In the genomic region with DNA sequence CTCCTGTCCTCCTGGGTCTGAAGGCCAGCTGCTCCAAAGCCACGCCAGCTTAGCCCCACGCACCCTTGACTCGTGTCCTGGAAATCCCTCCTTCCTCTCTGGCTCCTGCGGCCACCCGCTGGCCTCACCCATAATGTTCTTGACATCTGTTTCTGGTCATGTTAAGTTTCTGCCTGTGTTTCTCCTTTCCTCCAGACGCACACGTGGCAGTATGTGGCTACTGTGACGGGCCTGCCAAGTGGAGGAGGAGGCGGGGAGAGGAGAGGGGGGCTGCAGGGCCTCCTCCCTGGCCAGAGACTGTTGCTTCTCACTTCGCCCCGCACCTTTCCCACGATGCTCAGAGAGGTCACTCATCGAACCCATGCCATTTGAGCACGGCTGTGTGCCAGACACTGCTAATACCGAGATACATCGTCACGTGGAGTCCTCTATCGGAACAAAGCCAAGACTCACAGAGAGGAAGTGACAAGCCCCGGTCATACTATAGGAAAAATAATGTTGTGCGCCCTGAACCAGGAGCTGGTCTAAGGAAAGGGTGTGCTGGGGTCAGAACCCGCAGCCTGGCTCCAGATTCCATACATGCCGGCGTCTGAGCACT, we compare ENCODE assay signal across 9 cellular contexts. TPM values are rescaled to one million over a fixed set of nuclear protein-coding genes. Genes with fewer than 3 reads are reported as not detected.
A peak's percentile ranks its signal among the peaks of the same experiment; 100 is the strongest.
DNase-seq lines count a peak whose midpoint lies in the region; ATAC-seq lines count a peak whose summit lies in the region.
"Had no signal": no experiment of that assay in that cellular context is flagged by ENCODE, and none has a peak within 500 bp of the region (broad histone marks: within the 10 kb centered on the region; RNA-seq: fewer than 3 reads in every experiment).

No MANE protein-coding gene starts in this region.

- peaks cover 16% of the 10 kb centered on the region for H3K4me1 ChIP-seq in ACC112 (ENCODE audit: control insufficient read depth, insufficient read depth, low read length, unreplicated experiment)
- no peaks in the 10 kb centered on the region for H3K4me1 ChIP-seq in CD4-positive, alpha-beta memory T cell (ENCODE audit: insufficient read depth, low read length)

- no peaks in the 10 kb centered on the region for H3K79me2 ChIP-seq in ACC112 (ENCODE audit: control insufficient read depth, insufficient read depth, low read length, unreplicated experiment)

- ATAC-seq in HG02884 (IDR thresholded peaks at IDR 0.05; ENCODE audit: unreplicated experiment), result no peak

- no peak overlapping the region for H3K27ac ChIP-seq in ACC112 (ENCODE audit: low read depth, low read length)
- H3K27ac ChIP-seq in CD4-positive, alpha-beta memory T cell (ENCODE audit: low read depth, low read length), result no peak overlapping the region

- peak overlapping the region; percentile 44 for H2AFZ ChIP-seq in ACC112 (ENCODE audit: low read length, unreplicated experiment)

- peak overlapping the region in 3 of 7 donors; percentile 5 to 64 (median 57) for H3K27ac Mint-ChIP-seq in CD4-positive, alpha-beta memory T cell
- H3K27ac Mint-ChIP-seq: T-helper 1 cell treated with Interleukin-12 subunit alpha and Interleukin-12 subunit beta and Interleukin-4 antibody, amounts not matched to agents 30 μg/mL and 1 μg/mL, for 36 hours had no signal

- no peaks in the 10 kb centered on the region for H3K27me3 ChIP-seq in ACC112 (ENCODE audit: insufficient read depth, low read length)
- no peaks in the 10 kb centered on the region for H3K27me3 ChIP-seq in CD4-positive, alpha-beta memory T cell (ENCODE audit: insufficient read depth, low read length)

- H3K4me1 Mint-ChIP-seq in CD4-positive, alpha-beta memory T cell, result peaks cover 0 to 20% (median 7%) of the 10 kb centered on the region in 4 donors

- CTCF ChIA-PET in CD4-positive, alpha-beta memory T cell (lab: Charles Lee; ENCODE audit: partially characterized antibody), result no interaction called here

- intact Hi-C loops in CD4-positive, alpha-beta memory T cell (cut with micrococcal nuclease), result no loop called here

- H3K36me3 ChIP-seq in ACC112 (ENCODE audit: insufficient read depth, low read length), result no peaks in the 10 kb centered on the region
- H3K36me3 ChIP-seq in CD4-positive, alpha-beta memory T cell (ENCODE audit: insufficient read depth, low read length), result no peaks in the 10 kb centered on the region

- H3K4me3 Mint-ChIP-seq in CD4-positive, alpha-beta memory T cell, result peak overlapping the region in 4 of 8 donors; percentile 36 to 71 (median 41)
- H3K4me3 Mint-ChIP-seq: T-helper 1 cell treated with Interleukin-12 subunit alpha and Interleukin-12 subunit beta and Interleukin-4 antibody, amounts not matched to agents 30 μg/mL and 1 μg/mL, for 36 hours had no signal

- H3K36me3 Mint-ChIP-seq in CD4-positive, alpha-beta memory T cell, result no peaks in the 10 kb centered on the region

- H3K9me3 Mint-ChIP-seq in CD4-positive, alpha-beta memory T cell, result peaks cover 0 to 5% (median 0%) of the 10 kb centered on the region in 8 donors
- H3K9me3 Mint-ChIP-seq: T-helper 1 cell treated with Interleukin-12 subunit alpha and Interleukin-12 subunit beta and Interleukin-4 antibody, amounts not matched to agents 30 μg/mL and 1 μg/mL, for 36 hours had no signal

- no peaks in the 10 kb centered on the region for H3K9me3 ChIP-seq in CD4-positive, alpha-beta memory T cell (ENCODE audit: control insufficient read depth in 1 of 2, low read length in 2 of 2)

- H3K4me3 ChIP-seq in ACC112 (ENCODE audit: low read depth, low read length), result peak overlapping the region; percentile 30
- no peak overlapping the region for H3K4me3 ChIP-seq in CD4-positive, alpha-beta memory T cell (ENCODE audit: low read length in 2 of 2)

- POLR2A ChIA-PET in CD4-positive, alpha-beta memory T cell (lab: Charles Lee; ENCODE audit: partially characterized antibody), result interaction anchor here (0.6 to 1.8 kb wide), 5 partner anchors 15 to 43 kb away, joined by 3 to 8 read pairs (median 3); no protein-coding TSS in a partner anchor

- H3K27me3 Mint-ChIP-seq in CD4-positive, alpha-beta memory T cell, result peaks cover 2 to 4% of the 10 kb centered on the region in 2 donors

- DNase-seq in Kasumi-1 (lab: John Stamatoyannopoulos, UW) (peak; percentile 86 to 87), dermis microvascular lymphatic vessel endothelial cell (ENCODE audit: low read depth in 2 of 2) (peak; percentile 89 to 95), myocyte (ENCODE audit: low read depth) (peak; percentile 79), islet precursor cell (no peak), NCI-H774 (lab: John Stamatoyannopoulos, UW) (no peak)
- no peak for DNase-seq in CD4-positive, alpha-beta memory T cell

RNA-seq across cellular contexts. Expression of a gene that starts 11.5 kb away (rescaled TPM):
- total RNA-seq in dermis microvascular lymphatic vessel endothelial cell, result 5.0 and 6.6 TPM in 2 replicates
- 3.7 and 3.8 TPM in 2 replicates for total RNA-seq in myocyte
- 6.5 TPM for polyA plus RNA-seq in myocyte (2012)
- 10 to 100 TPM; 23.1 to 24.8 TPM for total RNA-seq in CD4-positive, alpha-beta memory T cell
- polyA plus RNA-seq in CD4-positive, alpha-beta memory T cell, result under 1 TPM; 0.49 to 0.89 TPM

RNA-seq across cellular contexts. Expression of a gene that starts 26.8 kb away (rescaled TPM):
- total RNA-seq in dermis microvascular lymphatic vessel endothelial cell (not detected in 2 replicates), myocyte (not detected in 2 replicates)
- not detected for polyA plus RNA-seq in myocyte (2012)
- total RNA-seq in CD4-positive, alpha-beta memory T cell, result 10 to 100 TPM; 55.4 to 63.8 TPM
- 100 to 1,000 TPM in 1 of 2 donors, 10 to 100 TPM in 1; 37.6 to 107 TPM for polyA plus RNA-seq in CD4-positive, alpha-beta memory T cell

RNA-seq across cellular contexts. Expression of a gene that starts 35.7 kb away (rescaled TPM):
- total RNA-seq in dermis microvascular lymphatic vessel endothelial cell (not detected in 2 replicates), myocyte (not detected in 2 replicates)
- not detected for polyA plus RNA-seq in myocyte (2012)
- total RNA-seq in CD4-positive, alpha-beta memory T cell, result 1 to 10 TPM; 8.2 to 9.3 TPM
- 1 to 10 TPM in 1 of 2 donors, under 1 TPM in 1; 0.50 to 1.4 TPM for polyA plus RNA-seq in CD4-positive, alpha-beta memory T cell

Comparison
In these comparisons a context has a peak if more than half of its experiments do, and no peak if none do; other contexts are left out.
1. DNase-seq: peak in Kasumi-1 (2 of 2), dermis microvascular lymphatic vessel endothelial cell (2 of 2) and myocyte (single experiment); none in CD4-positive, alpha-beta memory T cell (0 of 5), islet precursor cell (single experiment) and NCI-H774 (single experiment).
2. RNA of a gene that starts 26.8 kb away (total RNA-seq): 55.4 to 63.8 TPM in CD4-positive, alpha-beta memory T cell; not detected in myocyte and not detected in dermis microvascular lymphatic vessel endothelial cell; every median in the first group is over 10 times any median in the second.